In the genomic region with DNA sequence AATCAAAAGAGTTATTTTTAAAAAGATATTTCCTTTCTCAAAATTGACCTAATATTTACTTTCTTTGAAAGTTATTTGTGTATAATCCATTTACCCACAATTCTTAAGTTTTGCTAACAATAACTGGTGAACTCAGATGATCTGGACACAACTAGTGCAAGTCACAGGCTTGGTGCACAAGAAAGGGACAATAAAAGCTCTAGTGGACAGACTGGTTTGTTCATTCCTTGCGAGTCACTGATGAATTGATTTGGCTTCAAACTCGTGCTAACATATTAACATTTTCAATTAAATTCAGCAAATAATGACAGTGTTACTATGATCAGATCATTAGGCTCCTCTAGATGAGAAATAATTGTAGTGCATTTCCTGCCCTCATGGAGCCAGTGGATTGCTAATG, we compare ENCODE assay signal across 13 cellular contexts.
DNase-seq lines count a peak whose midpoint lies in the region; TF ChIP-seq lines count a peak whose summit lies in the region.
"Had no signal": no experiment of that assay in that cellular context is flagged by ENCODE, and none has a peak within 500 bp of the region (broad histone marks: within the 10 kb centered on the region; RNA-seq: fewer than 3 reads in every experiment).

No MANE protein-coding gene starts in this region.

- H3K4me3 Mint-ChIP-seq in endodermal cell, result no peak overlapping the region
- H3K4me3 Mint-ChIP-seq: CD14-positive monocyte; CD8-positive, alpha-beta T cell had no signal

- H3K9ac ChIP-seq in endodermal cell (ENCODE audit: extremely low read depth, low read length, poor library complexity, severe bottlenecking) (no peak overlapping the region), neuronal stem cell (ENCODE audit: low read depth, low read length, poor library complexity) (no peak overlapping the region)

- H3K14ac ChIP-seq in neuronal stem cell (ENCODE audit: low read length), result no peak overlapping the region

- H2BK12ac ChIP-seq in neuronal stem cell (ENCODE audit: low read length), result no peak overlapping the region

- no peaks in the 10 kb centered on the region for H3K79me1 ChIP-seq in neuronal stem cell (ENCODE audit: low read depth, low read length)

- H2BK120ac ChIP-seq in neuronal stem cell (ENCODE audit: low read depth, low read length), result no peak overlapping the region

- no peak overlapping the region for H2AK5ac ChIP-seq in neuronal stem cell (ENCODE audit: low read depth, low read length)

- H3K27me3 ChIP-seq in ACC112 (ENCODE audit: insufficient read depth, low read length), result no peaks in the 10 kb centered on the region
- H3K27me3 ChIP-seq in endodermal cell (ENCODE audit: control insufficient read depth, insufficient read depth, low read length, poor library complexity, severe bottlenecking), result no peaks in the 10 kb centered on the region
- no peaks in the 10 kb centered on the region for H3K27me3 ChIP-seq in neuronal stem cell (ENCODE audit: control insufficient read depth in 3 of 3, insufficient read depth in 3 of 3, low read depth in 1 of 3, low read length in 3 of 3)

- H3K36me3 ChIP-seq in ACC112 (ENCODE audit: insufficient read depth, low read length) (no peaks in the 10 kb centered on the region), endodermal cell (ENCODE audit: control insufficient read depth, insufficient read depth, low read length) (no peaks in the 10 kb centered on the region), neuronal stem cell (replicated peaks in 1 of 2; ENCODE audit: control insufficient read depth in 2 of 2, insufficient read depth in 2 of 2, low read length in 2 of 2) (no peaks in the 10 kb centered on the region)
- H3K36me3 ChIP-seq: HAP-1 had no signal

- peaks cover 41% of the 10 kb centered on the region for H3K4me1 Mint-ChIP-seq in endodermal cell
- H3K4me1 Mint-ChIP-seq: CD14-positive monocyte had no signal

- TF ChIP-seq CTCF in endodermal cell (conservative IDR thresholded peaks at IDR 0.05), result no peak

- H3K27me3 Mint-ChIP-seq in endodermal cell (ENCODE audit: insufficient read depth), result no peaks in the 10 kb centered on the region

- H3K4me1 ChIP-seq in ACC112 (ENCODE audit: control insufficient read depth, insufficient read depth, low read length, unreplicated experiment), result peaks cover 15% of the 10 kb centered on the region
- H3K4me1 ChIP-seq in endodermal cell (ENCODE audit: control insufficient read depth, insufficient read depth, low read length), result peaks cover 22% of the 10 kb centered on the region
- peaks cover 6 to 9% of the 10 kb centered on the region in 2 donors for H3K4me1 ChIP-seq in neuronal stem cell (ENCODE audit: control insufficient read depth in 2 of 2, insufficient read depth in 1 of 2, low read depth in 1 of 2, low read length in 2 of 2)
- H3K4me1 ChIP-seq: HAP-1 had no signal

- no peaks in the 10 kb centered on the region for H3K9me3 Mint-ChIP-seq in endodermal cell
- H3K9me3 Mint-ChIP-seq: CD8-positive, alpha-beta T cell had no signal

- H2BK15ac ChIP-seq in neuronal stem cell (ENCODE audit: low read length), result no peak overlapping the region

- no peak overlapping the region for H3K27ac Mint-ChIP-seq in endodermal cell
- H3K27ac Mint-ChIP-seq: CD14-positive monocyte; CD8-positive, alpha-beta T cell had no signal

- H3K23ac ChIP-seq in neuronal stem cell (ENCODE audit: low read depth, low read length, poor library complexity), result no peak overlapping the region

- H2BK5ac ChIP-seq in neuronal stem cell (ENCODE audit: low read length), result no peak overlapping the region

- H3K36me3 Mint-ChIP-seq in endodermal cell (ENCODE audit: low read depth), result no peaks in the 10 kb centered on the region
- H3K36me3 Mint-ChIP-seq: CD14-positive monocyte; CD8-positive, alpha-beta T cell had no signal

- H3K27ac ChIP-seq in ACC112 (ENCODE audit: low read depth, low read length) (no peak overlapping the region), endodermal cell (ENCODE audit: low read depth, low read length) (no peak overlapping the region), neuronal stem cell (replicated peaks; ENCODE audit: low read length) (peak overlapping the region; percentile 41)

- no peaks in the 10 kb centered on the region for H3K79me2 ChIP-seq in ACC112 (ENCODE audit: control insufficient read depth, insufficient read depth, low read length, unreplicated experiment)

- no peak overlapping the region for H2AFZ ChIP-seq in ACC112 (ENCODE audit: low read length, unreplicated experiment)
- H2AFZ ChIP-seq in neuronal stem cell (ENCODE audit: low read length), result no peak overlapping the region

- H3K18ac ChIP-seq in neuronal stem cell (ENCODE audit: low read length), result no peak overlapping the region

- H3K9me3 ChIP-seq in endodermal cell (ENCODE audit: control insufficient read depth, low read length), result no peaks in the 10 kb centered on the region
- H3K9me3 ChIP-seq in neuronal stem cell (replicated peaks in 1 of 2; ENCODE audit: control insufficient read depth in 2 of 2, insufficient read depth in 1 of 2, low read depth in 1 of 2, low read length in 2 of 2), result no peaks in the 10 kb centered on the region
- H3K9me3 ChIP-seq: HAP-1 had no signal

- no peak overlapping the region for H4K91ac ChIP-seq in neuronal stem cell (ENCODE audit: low read depth, low read length, poor library complexity)

- DNase-seq in LoVo (ENCODE audit: low spot score) (peak; percentile 9), endodermal cell (no peak), neuronal stem cell (ENCODE audit: low spot score) (no peak), NCI-H748 (lab: John Stamatoyannopoulos, UW; ENCODE audit: unreplicated experiment) (no peak), NCI-H1694 treated with DMSO at 0.1 percent for 48 hours (lab: John Stamatoyannopoulos, UW) (no peak)
- DNase-seq in stimulated activated CD4-positive, alpha-beta T cell treated with anti-CD3 and anti-CD28 coated beads, Interleukin-4, amount 100 ng/mL, for 4 hours, result no peak
- DNase-seq: CD8-positive, alpha-beta T cell; COR-L47; DMS153; GF-D8 had no signal

- H3K4me2 ChIP-seq in neuronal stem cell (ENCODE audit: insufficient read depth, low read length, poor library complexity, severe bottlenecking), result no peak overlapping the region

- H3K4ac ChIP-seq in neuronal stem cell (ENCODE audit: low read length), result no peak overlapping the region

- H3K4me3 ChIP-seq in ACC112 (ENCODE audit: low read depth, low read length) (peak overlapping the region; percentile 4; the same call in 1 of the 2 replicates), endodermal cell (ENCODE audit: low read length) (peak overlapping the region; percentile 51), neuronal stem cell (ENCODE audit: low read length in 2 of 2) (no peak overlapping the region)
- H3K4me3 ChIP-seq: HAP-1 had no signal

- 94% methylated on average over 2 of the region's 2 CpGs; no CpG with 5 or more reads in 1 of the 2 experiments for WGBS in endodermal cell (ENCODE audit: insufficient coverage in 1 of 2, insufficient read length in 1 of 2), 2 experiments
- no CpG with 5 or more reads among the region's 2 CpGs for WGBS in neuronal stem cell (ENCODE audit: extremely low coverage in 2 of 2, insufficient read length in 2 of 2, insufficient replicate concordance in 1 of 2), 2 donors

- no peak overlapping the region for H4K8ac ChIP-seq in neuronal stem cell (ENCODE audit: low read depth, low read length)

Comparison
In these comparisons a context has a peak if more than half of its experiments do, and no peak if none do; other contexts are left out.
1. H3K4me3 ChIP-seq: peak in ACC112 (single experiment) and endodermal cell (single experiment); none in neuronal stem cell (0 of 2).